Comparison of ENCODE assay signal across 23 cellular contexts in genomic region chr12:19491863-19492262, GRCh38. TPM values are rescaled to one million over a fixed set of nuclear protein-coding genes. Genes with fewer than 3 reads are reported as not detected.
DNase-seq lines count a peak whose midpoint lies in the region; ATAC-seq and TF ChIP-seq lines count a peak whose summit lies in the region.
"Had no signal": no experiment of that assay in that cellular context is flagged by ENCODE, and none has a peak within 500 bp of the region (broad histone marks: within the 10 kb centered on the region; RNA-seq: fewer than 3 reads in every experiment).

No MANE protein-coding gene starts in this region.

- no peak overlapping the region for H3K4me3 Mint-ChIP-seq in Caco-2 (ENCODE audit: unreplicated experiment)
- H3K4me3 Mint-ChIP-seq: T-helper 17 cell had no signal

- H3K36me3 ChIP-seq in BJ (ENCODE audit: control insufficient read depth, insufficient read depth, low read length) (peaks cover 2% of the 10 kb centered on the region), Caco-2 (ENCODE audit: control insufficient read depth, insufficient read depth, low read length) (no peaks in the 10 kb centered on the region), Karpas-422 (ENCODE audit: insufficient read depth, low read length) (peaks cover 23% of the 10 kb centered on the region; the same call in 1 of the 2 replicates), aorta (ENCODE audit: control insufficient read depth in 1 of 2, insufficient read depth in 2 of 2, low read length in 1 of 2) (no peaks in the 10 kb centered on the region)

- peak overlapping the region; percentile 24 for H3K4me2 ChIP-seq in Karpas-422 (ENCODE audit: low read depth, low read length, poor library complexity, severe bottlenecking)
- H3K4me2 ChIP-seq: SK-N-SH had no signal

- H3K27me3 ChIP-seq in BJ (ENCODE audit: control insufficient read depth, insufficient read depth, low read length) (no peaks in the 10 kb centered on the region), Caco-2 (replicated peaks; ENCODE audit: control insufficient read depth, insufficient read depth, low read length) (no peaks in the 10 kb centered on the region), Karpas-422 (ENCODE audit: low read length) (no peaks in the 10 kb centered on the region), aorta (ENCODE audit: control insufficient read depth in 1 of 2, insufficient read depth in 2 of 2, low read length in 1 of 2) (no peaks in the 10 kb centered on the region)

- TF ChIP-seq CTCF in BJ (IDR thresholded peaks at IDR 0.05; ENCODE audit: insufficient read depth, low read depth, low read length) = no peak
- TF ChIP-seq CTCF in Caco-2 (IDR thresholded peaks at IDR 0.05; ENCODE audit: insufficient read depth in 1 of 2, low read depth in 1 of 2, low read length in 1 of 2, severe bottlenecking in 1 of 2, unreplicated experiment in 1 of 2) = no peak
- TF ChIP-seq CTCF in fibroblast of villous mesenchyme (IDR thresholded peaks at IDR 0.05; ENCODE audit: insufficient read depth, low read depth, low read length) = no peak

- no peak for ATAC-seq in aorta (ENCODE audit: low FRiP score)
- no peak for ATAC-seq in GM18505 (IDR thresholded peaks at IDR 0.05; ENCODE audit: unreplicated experiment)
- ATAC-seq: psoas muscle, T-helper 17 cell had no signal

- no peaks in the 10 kb centered on the region for H3K9me2 ChIP-seq in Karpas-422 (replicated peaks; ENCODE audit: insufficient read depth, low read length)
- H3K9me2 ChIP-seq: SK-N-SH had no signal

- no peaks in the 10 kb centered on the region for H4K20me1 ChIP-seq in Karpas-422 (ENCODE audit: insufficient read depth, low read depth, low read length)

- peak overlapping the region; percentile 30 for H3K27ac Mint-ChIP-seq in Caco-2 (ENCODE audit: unreplicated experiment)
- H3K27ac Mint-ChIP-seq: T-helper 17 cell had no signal

- peaks cover 49% of the 10 kb centered on the region for H3K36me3 Mint-ChIP-seq in Caco-2 (ENCODE audit: insufficient read depth, unreplicated experiment)

- DNase-seq in BJ (ENCODE audit: low read depth) (peak; percentile 46), Caco-2 (no peak), Karpas-422 (no peak), fibroblast of villous mesenchyme (ENCODE audit: low read depth) (peak; percentile 73), GM19238 (ENCODE audit: insufficient read length, low spot score) (no peak), aorta (no peak)
- DNase-seq in activated CD4-positive, alpha-beta T cell treated with anti-CD3 and anti-CD28 coated beads, Interleukin-2, amount 50 U/mL, for 48 hours = no peak
- DNase-seq: activated CD4-positive, alpha-beta T cell treated with anti-CD3 and anti-CD28 coated beads, Interleukin-2, amount 50 U/mL, for 1 hour; amygdala; CD4-positive, alpha-beta memory T cell; cortex of kidney; DMS153; islet precursor cell; Kasumi-1; NCI-H1048; NCI-H1694 treated with DMSO at 0.1 percent for 48 hours; NCI-H226; NCI-H774; psoas muscle; SK-N-SH; T-helper 17 cell; trophoblast cell had no signal

- no peak for TF ChIP-seq POLR2A in GM18505 (IDR thresholded peaks at IDR 0.05; ENCODE audit: borderline replicate concordance, extremely low read depth, insufficient read depth, insufficient read length)

- intact Hi-C loops in Caco-2 (cut with micrococcal nuclease; ENCODE audit: unreplicated experiment) (no loop called here), aorta (cut with DNase I) (no loop called here)

- H3K4me3 ChIP-seq in BJ (ENCODE audit: low read depth, low read length) = no peak overlapping the region
- no peak overlapping the region for H3K4me3 ChIP-seq in Caco-2 (ENCODE audit: low read depth, low read length)
- no peak overlapping the region for H3K4me3 ChIP-seq in Karpas-422 (ENCODE audit: low read length)
- H3K4me3 ChIP-seq in fibroblast of villous mesenchyme (ENCODE audit: low read depth, low read length) = no peak overlapping the region
- H3K4me3 ChIP-seq in aorta (ENCODE audit: low read length in 2 of 2) = no peak overlapping the region
- H3K4me3 ChIP-seq: psoas muscle had no signal

- whole genome bisulfite sequencing in aorta, 2 donors = 57 to 77% methylated on average over 3 of the region's 3 CpGs

- H3K4me1 ChIP-seq in Caco-2 (no peaks in the 10 kb centered on the region), Karpas-422 (ENCODE audit: low read length) (peaks cover 31% of the 10 kb centered on the region), aorta (ENCODE audit: control insufficient read depth in 1 of 2, insufficient read depth in 2 of 2, low read length in 2 of 2) (peaks cover 0 to 2% of the 10 kb centered on the region in 2 donors)

- H3K9me3 Mint-ChIP-seq in Caco-2 (ENCODE audit: unreplicated experiment) = no peaks in the 10 kb centered on the region
- H3K9me3 Mint-ChIP-seq: CD4-positive, alpha-beta memory T cell had no signal

- POLR2A ChIA-PET in BJ (lab: Charles Lee) (no interaction called here), Caco-2 (lab: Charles Lee) (no interaction called here)

- peaks cover 97% of the 10 kb centered on the region for H3K79me2 ChIP-seq in Karpas-422 (ENCODE audit: low read length)

- no peaks in the 10 kb centered on the region for H3K9me3 ChIP-seq in Caco-2
- H3K9me3 ChIP-seq in Karpas-422 (ENCODE audit: low read length) = no peaks in the 10 kb centered on the region
- no peaks in the 10 kb centered on the region for H3K9me3 ChIP-seq in aorta (ENCODE audit: control insufficient read depth, low read length)
- H3K9me3 ChIP-seq: psoas muscle, SK-N-SH had no signal

- H3K27ac ChIP-seq in Karpas-422 (ENCODE audit: low read length) (0 out of 2 replicates have a peak overlapping the region, but pooled peaks have one; percentile 1), aorta (ENCODE audit: low read depth in 1 of 2, low read length in 2 of 2) (no peak overlapping the region)
- H3K27ac ChIP-seq: psoas muscle had no signal

- no peaks in the 10 kb centered on the region for H3K27me3 Mint-ChIP-seq in Caco-2 (ENCODE audit: insufficient read depth, unreplicated experiment)
- H3K27me3 Mint-ChIP-seq: CD4-positive, alpha-beta memory T cell; T-helper 17 cell had no signal

- BruUV-seq in Caco-2 (replicated peaks; lab: Mats Ljungman, UMichigan) = no TSS peak

- CTCF ChIA-PET in BJ (lab: Yijun Ruan, JAX) (no interaction called here), Caco-2 (lab: Charles Lee) (no interaction called here)

- H2AFZ ChIP-seq in Karpas-422 (ENCODE audit: low read length) = no peak overlapping the region

- H3K4me1 Mint-ChIP-seq in Caco-2 (ENCODE audit: low read depth, unreplicated experiment) = no peaks in the 10 kb centered on the region

- H3K9ac ChIP-seq in Karpas-422 (ENCODE audit: low read length) = no peak overlapping the region
- H3K9ac ChIP-seq: SK-N-SH had no signal

RNA-seq across cellular contexts. Expression of gene AEBP2, which starts 52.6 kb away (rescaled TPM):
- 6.3 and 11.5 TPM in 2 replicates for polyA plus RNA-seq in BJ (2011; rRNA removed)
- 8.4 and 14.3 TPM in 2 replicates for polyA minus RNA-seq in BJ (2011; rRNA and poly(A)+ RNA removed)
- total RNA-seq in Caco-2 (2022) = 68.0 and 76.5 TPM in 2 replicates
- 15.5 and 31.6 TPM in 2 replicates for total RNA-seq in Karpas-422 (2014; rRNA removed; shearing (Covaris generic); ENCODE audit: low replicate concordance)
- total RNA-seq in fibroblast of villous mesenchyme = 14.8 and 23.7 TPM in 2 replicates
- 10 to 100 TPM; 74.3 to 89.0 TPM for total RNA-seq in aorta
- 10 to 100 TPM; 24.8 to 25.3 TPM for polyA plus RNA-seq in aorta

Comparison
In these comparisons a context has a peak if more than half of its experiments do, and no peak if none do; other contexts are left out.
1. DNase-seq: peak in BJ (single experiment) and fibroblast of villous mesenchyme (single experiment); none in Caco-2 (0 of 2), Karpas-422 (single experiment), GM19238 (single experiment), aorta (0 of 2) and activated CD4-positive, alpha-beta T cell treated with anti-CD3 and anti-CD28 coated beads, Interleukin-2, amount 50 U/mL, for 48 hours (0 of 2).